Comparison of ENCODE assay signal across 35 cellular contexts in genomic region chr13:108629988-108630387, GRCh38. TPM values are rescaled to one million over a fixed set of nuclear protein-coding genes. Genes with fewer than 3 reads are reported as not detected.
"Had no signal": no experiment of that assay in that cellular context is flagged by ENCODE, and none has a peak within 500 bp of the region (broad histone marks: within the 10 kb centered on the region; RNA-seq: fewer than 3 reads in every experiment).

No MANE protein-coding gene starts in this region.

- H3K4me2 ChIP-seq: KMS-11 had no signal

- DNase-seq: Karpas-422, Kasumi-1, KG1, MG63, MM.1S, MV-4-11, NCI-H1048, NCI-H1092, NCI-H1092 treated with DMSO at 0.1 percent for 48 hours, NCI-H1105, NCI-H1417 treated with DMSO at 0.1 percent for 48 hours, NCI-H1436, NCI-H1436 treated with DMSO at 0.1 percent for 48 hours, NCI-H146, NCI-H1694, NCI-H1694 treated with DMSO at 0.1 percent for 48 hours, NCI-H187, NCI-H187 treated with DMSO at 0.1 percent for 48 hours, NCI-H1930, NCI-H2029, NCI-H2029 treated with DMSO at 0.1 percent for 48 hours, NCI-H2081, NCI-H2081 treated with DMSO at 0.1 percent for 48 hours, NCI-H2107, NCI-H2171, NCI-H2171 treated with DMSO at 0.1 percent for 48 hours, NCI-H2227 treated with DMSO at 0.1 percent for 48 hours, NCI-H226, NCI-H345, NCI-H446, NCI-H446 treated with DMSO at 0.1 percent for 48 hours had no signal

- H3K9ac ChIP-seq: KMS-11 had no signal

- H3K27ac ChIP-seq: KMS-11 had no signal

- H3K36me3 ChIP-seq: MG63 had no signal

- H3K4me3 ChIP-seq: MG63 had no signal

- H3K27me3 ChIP-seq: MG63 had no signal

RNA-seq across cellular contexts. Expression of gene MYO16, which starts 0.6 kb away (rescaled TPM):
- total RNA-seq: LHCN-M2, M059J, MCF 10A had no signal
